In the genomic region with DNA sequence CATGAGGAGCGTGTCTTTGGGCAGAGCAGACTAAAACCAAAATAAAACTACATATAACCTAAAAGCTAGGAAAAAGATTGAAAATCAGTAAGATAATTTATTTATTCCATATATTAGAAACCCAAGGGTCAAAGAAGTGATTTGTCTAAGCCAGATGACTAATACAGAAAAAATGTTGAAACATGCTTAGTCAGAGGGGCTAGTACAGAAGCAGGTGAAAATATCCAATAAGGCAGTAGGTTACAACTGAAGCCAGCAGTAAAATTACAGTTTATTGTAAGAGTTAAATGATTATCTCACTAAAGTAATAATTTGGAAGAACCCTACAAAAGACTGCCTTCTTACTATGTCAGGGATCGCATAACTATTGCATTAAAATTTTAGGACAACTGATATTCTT, we compare ENCODE assay signal across 13 cellular contexts.
"Had no signal": no experiment of that assay in that cellular context is flagged by ENCODE, and none has a peak within 500 bp of the region (broad histone marks: within the 10 kb centered on the region; RNA-seq: fewer than 3 reads in every experiment).

No MANE protein-coding gene starts in this region.

- H3K4me1 ChIP-seq: heart right ventricle had no signal

- FAIRE-seq: colon, frontal cortex had no signal

- H3K4me3 ChIP-seq: heart right ventricle had no signal

- DNase-seq: activated CD4-positive, alpha-beta T cell treated with anti-CD3 and anti-CD28 coated beads for 1 hour; activated CD4-positive, alpha-beta T cell treated with anti-CD3 and anti-CD28 coated beads, Interleukin-2, amount 50 U/mL, for 48 hours; activated gamma-delta T cell; activated T-cell treated with anti-CD3 and anti-CD28 coated beads, Interleukin-2, amount 50 U/mL, for 48 hours; anterior cingulate cortex; heart right ventricle; islet precursor cell; left ventricle myocardium superior; nephron progenitor cell; stimulated activated CD4-positive, alpha-beta T cell treated with anti-CD3 and anti-CD28 coated beads, Interleukin-15, amount 100 ng/mL, for 24 hours; stimulated activated CD4-positive, alpha-beta T cell treated with anti-CD3 and anti-CD28 coated beads, Interleukin-4, amount 100 ng/mL, for 4 hours had no signal

- H3K27ac ChIP-seq: heart right ventricle had no signal

- H3K27me3 ChIP-seq: heart right ventricle had no signal

- H3K36me3 ChIP-seq: heart right ventricle had no signal
